Comparison of ENCODE assay signal across 16 cellular contexts in genomic region chr3:107951111-107951510, GRCh38.
DNase-seq lines count a peak whose midpoint lies in the region; ATAC-seq and TF ChIP-seq lines count a peak whose summit lies in the region.
"Had no signal": no experiment of that assay in that cellular context is flagged by ENCODE, and none has a peak within 500 bp of the region (broad histone marks: within the 10 kb centered on the region; RNA-seq: fewer than 3 reads in every experiment).

No MANE protein-coding gene starts in this region.

- no peak for ATAC-seq in HG03280 (IDR thresholded peaks at IDR 0.05; ENCODE audit: unreplicated experiment)
- no peak for ATAC-seq in HG02852 (IDR thresholded peaks at IDR 0.05; ENCODE audit: unreplicated experiment)
- ATAC-seq in GM18861 (IDR thresholded peaks at IDR 0.05; ENCODE audit: unreplicated experiment): no peak
- ATAC-seq: A549; CD8-positive, alpha-beta T cell; HCT116 had no signal

- peak; percentile 62 to 82 for DNase-seq in cardiac fibroblast (ENCODE audit: low read depth in 2 of 2)
- DNase-seq in choroid plexus epithelial cell (ENCODE audit: low read depth): peak; percentile 66
- DNase-seq in fibroblast of villous mesenchyme (ENCODE audit: low read depth): peak; percentile 3
- no peak for DNase-seq in AML-193 (lab: John Stamatoyannopoulos, UW)
- DNase-seq: CD8-positive, alpha-beta T cell; COR-L47; DMS153; DMS79 treated with DMSO at 0.1 percent for 48 hours; EL; GDM1; GM23248 had no signal

- H3K4me3 ChIP-seq in cardiac fibroblast (replicated peaks in 1 of 2; ENCODE audit: low read depth in 2 of 2, low read length in 2 of 2) (no peak overlapping the region), choroid plexus epithelial cell (ENCODE audit: low read depth, low read length) (no peak overlapping the region), fibroblast of villous mesenchyme (ENCODE audit: low read depth, low read length) (no peak overlapping the region)
- H3K4me3 ChIP-seq: A549, GM23248 had no signal

- TF ChIP-seq CTCF in cardiac fibroblast (IDR thresholded peaks at IDR 0.05; ENCODE audit: low read depth, low read length) (no peak), choroid plexus epithelial cell (conservative IDR thresholded peaks at IDR 0.05; ENCODE audit: low read depth, low read length) (no peak), fibroblast of villous mesenchyme (IDR thresholded peaks at IDR 0.05; ENCODE audit: insufficient read depth, low read depth, low read length) (no peak)

Comparison
In these comparisons a context has a peak if more than half of its experiments do, and no peak if none do; other contexts are left out.
1. DNase-seq: peak in cardiac fibroblast (2 of 2), choroid plexus epithelial cell (single experiment) and fibroblast of villous mesenchyme (single experiment); none in AML-193 (0 of 2).